ENCODE assay signal across 1 cellular context in the genomic region with DNA sequence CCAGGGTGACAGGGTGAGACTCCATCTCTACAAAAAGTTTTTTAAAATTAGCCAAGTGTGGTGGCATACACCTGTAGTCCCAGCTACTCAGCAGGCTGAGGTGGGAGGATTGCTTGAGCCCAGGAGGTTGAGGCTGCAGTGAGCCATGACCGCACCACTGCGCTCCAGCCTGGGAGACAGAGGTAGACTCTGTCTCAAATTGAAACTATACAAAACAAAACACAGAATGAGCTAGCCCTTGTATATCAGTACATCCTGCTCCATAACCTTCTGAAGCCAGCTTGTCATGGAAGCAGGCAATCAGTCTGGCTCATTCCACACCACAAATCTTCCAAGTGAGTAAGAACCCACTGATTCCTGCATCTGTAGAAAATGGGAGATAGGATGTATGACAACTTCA.
TF ChIP-seq lines count a peak whose summit lies in the region.

No MANE protein-coding gene starts in this region.

TF ChIP-seq in GM12878, 131 proteins besides CTCF, POLR2A, EP300 and RAD21 (continued from another document):
- no peak for TF ChIP-seq ZBTB4 (CRISPR knock-in tag; IDR thresholded peaks at IDR 0.05)
- no peak for TF ChIP-seq BACH1 (IDR thresholded peaks at IDR 0.05; ENCODE audit: borderline replicate concordance)
- TF ChIP-seq ASH2L (IDR thresholded peaks at IDR 0.05; ENCODE audit: borderline replicate concordance, low read depth), result no peak
- TF ChIP-seq TCF3 (IDR thresholded peaks at IDR 0.05; ENCODE audit: borderline replicate concordance, insufficient read depth, low read depth, low read length), result no peak
- TF ChIP-seq ZNF24 (IDR thresholded peaks at IDR 0.05), result no peak
